ENCODE assay signal across 13 cellular contexts in genomic region chr15:64004582-64004981, GRCh38. TPM values are rescaled to one million over a fixed set of nuclear protein-coding genes. Genes with fewer than 3 reads are reported as not detected.
DNase-seq lines count a peak whose midpoint lies in the region; ATAC-seq, FAIRE-seq and TF ChIP-seq lines count a peak whose summit lies in the region.
"Had no signal": no experiment of that assay in that cellular context is flagged by ENCODE, and none has a peak within 500 bp of the region (broad histone marks: within the 10 kb centered on the region; RNA-seq: fewer than 3 reads in every experiment).

No MANE protein-coding gene starts in this region.

- H3K27ac ChIP-seq in A549 (peak overlapping the region; percentile 23 to 43; a peak in 3 of 6 replicates), duodenal mucosa (ENCODE audit: low read depth, low read length) (peak overlapping the region; percentile 53), left lung (no peak overlapping the region)
- H3K27ac ChIP-seq: cardiac muscle cell had no signal

- no peak for TF ChIP-seq EP300 in A549 (IDR thresholded peaks at IDR 0.05)

- peak overlapping the region; percentile 50 for H3K4me2 ChIP-seq in A549

- H3K9ac ChIP-seq in duodenal mucosa (ENCODE audit: low read depth in 1 of 2, low read length in 2 of 2): peak overlapping the region in 1 of 2 donors; percentile 17

- FAIRE-seq in A549 (lab: Jason Lieb, UNC): peak; percentile 70
- FAIRE-seq: frontal cortex had no signal

- H3K27me3 Mint-ChIP-seq in naive thymus-derived CD8-positive, alpha-beta T cell: peaks cover 3 to 22% (median 9%) of the 10 kb centered on the region in 5 donors

- POLR2A ChIA-PET in A549 (lab: Yijun Ruan, JAX): no interaction called here
- POLR2A ChIA-PET in naive thymus-derived CD8-positive, alpha-beta T cell (lab: Charles Lee): interaction anchor here (0.6 to 1.0 kb wide), 2 partner anchors 10 to 837 kb away, joined by 3 read pairs; partner anchors contain the start of gene PLEKHO2

- CTCF ChIA-PET in A549 (lab: Yijun Ruan, JAX): interaction anchor here (0.9 to 4.2 kb wide), 4 partner anchors 19 to 63 kb away, joined by 3 to 26 read pairs (median 6); partner anchors contain the start of gene DAPK2

- H3K4me1 Mint-ChIP-seq in naive thymus-derived CD8-positive, alpha-beta T cell: peaks cover 17 to 51% (median 25%) of the 10 kb centered on the region in 4 donors

- no peaks in the 10 kb centered on the region for H3K9me3 ChIP-seq in A549
- no peaks in the 10 kb centered on the region for H3K9me3 ChIP-seq in duodenal mucosa (ENCODE audit: control insufficient read depth in 1 of 2, low read length in 2 of 2)
- no peaks in the 10 kb centered on the region for H3K9me3 ChIP-seq in left lung

- H3K4me1 ChIP-seq in A549 (peaks cover 23% of the 10 kb centered on the region), duodenal mucosa (ENCODE audit: control insufficient read depth in 1 of 2, insufficient read depth in 2 of 2, low read length in 2 of 2) (peaks cover 56 to 67% of the 10 kb centered on the region in 2 donors), left lung (peaks cover 10 to 46% of the 10 kb centered on the region in 2 donors)

- intact Hi-C loops in left lung (cut with DNase I): no loop called here

- H3K9me3 Mint-ChIP-seq in naive thymus-derived CD8-positive, alpha-beta T cell: no peaks in the 10 kb centered on the region

- no peak for TF ChIP-seq POLR2A in A549 (IDR thresholded peaks at IDR 0.05; ENCODE audit: low read length)

- H3K27me3 ChIP-seq in duodenal mucosa (ENCODE audit: control insufficient read depth in 1 of 2, insufficient read depth in 2 of 2, low read length in 2 of 2): no peaks in the 10 kb centered on the region
- no peaks in the 10 kb centered on the region for H3K27me3 ChIP-seq in left lung
- H3K27me3 ChIP-seq: cardiac muscle cell had no signal

- ATAC-seq in A549 (peak; percentile 54 to 78; a peak in 5 of 6 replicates), left lung (peak; percentile 57), HG02981 (IDR thresholded peaks at IDR 0.05; ENCODE audit: unreplicated experiment) (no peak)
- no peak for ATAC-seq in naive thymus-derived CD8-positive, alpha-beta T cell

- no peak overlapping the region for H3K4me3 ChIP-seq in A549
- peak overlapping the region in 1 of 2 donors; percentile 32 for H3K4me3 ChIP-seq in duodenal mucosa (ENCODE audit: low read depth in 1 of 2, low read length in 2 of 2)
- no peak overlapping the region for H3K4me3 ChIP-seq in left lung
- H3K4me3 ChIP-seq: cardiac muscle cell had no signal

- no peak overlapping the region for H3K4me3 Mint-ChIP-seq in naive thymus-derived CD8-positive, alpha-beta T cell
- H3K4me3 Mint-ChIP-seq: mesothelial cell of epicardium had no signal

- peak overlapping the region in 2 of 10 donors; percentile 71 to 75 for H3K27ac Mint-ChIP-seq in naive thymus-derived CD8-positive, alpha-beta T cell
- H3K27ac Mint-ChIP-seq: mesothelial cell of epicardium had no signal

- 48% methylated on average over 5 of the region's 5 CpGs for WGBS in A549 (ENCODE audit: missing lambda C conversion rate)

- H3K36me3 Mint-ChIP-seq in naive thymus-derived CD8-positive, alpha-beta T cell: no peaks in the 10 kb centered on the region
- H3K36me3 Mint-ChIP-seq: mesothelial cell of epicardium had no signal

- H3K36me3 ChIP-seq in duodenal mucosa (ENCODE audit: control insufficient read depth in 1 of 2, insufficient read depth in 2 of 2, low read length in 2 of 2): no peaks in the 10 kb centered on the region
- no peaks in the 10 kb centered on the region for H3K36me3 ChIP-seq in left lung
- H3K36me3 ChIP-seq: cardiac muscle cell had no signal

- TF ChIP-seq RAD21 in A549 (conservative IDR thresholded peaks at IDR 0.05 in 1 of 2, IDR thresholded peaks at IDR 0.05 in 1 of 2): no peak

- DNase-seq in A549 (ENCODE audit: low read depth in 1 of 2, low spot score in 1 of 2): peak; percentile 52 to 81
- DNase-seq in HuH-7 (ENCODE audit: low spot score): peak; percentile 46
- no peak for DNase-seq in left lung
- no peak for DNase-seq in NCI-H1092 treated with DMSO at 0.1 percent for 48 hours (lab: John Stamatoyannopoulos, UW)
- DNase-seq in naive thymus-derived CD8-positive, alpha-beta T cell: no peak
- no peak for DNase-seq in activated CD8-positive, alpha-beta memory T cell treated with anti-CD3 and anti-CD28 coated beads, Interleukin-2, amount 50 U/mL, for 48 hours
- DNase-seq: activated T-cell treated with anti-CD3 and anti-CD28 coated beads, Interleukin-2, amount 50 U/mL, for 1 hour; NCI-H1105 had no signal

- TF ChIP-seq CTCF in A549 (IDR thresholded peaks at IDR 0.05): no peak
- no peak for TF ChIP-seq CTCF in left lung (IDR thresholded peaks at IDR 0.05)

TF ChIP-seq in A549, 52 proteins besides CTCF, POLR2A, EP300 and RAD21:
- TF ChIP-seq USF2 (IDR thresholded peaks at IDR 0.05): 0 out of 2 replicates have a peak, but pooled peaks have one; percentile 31
- TF ChIP-seq NFE2L2 (conservative IDR thresholded peaks at IDR 0.05; ENCODE audit: low read length): no peak
- no peak for TF ChIP-seq FOSL2 (IDR thresholded peaks at IDR 0.05)
- TF ChIP-seq FOSL2 (CRISPR knock-in tag; IDR thresholded peaks at IDR 0.05): peak; percentile 53; the same call in 1 of the 2 replicates
- TF ChIP-seq MYC (IDR thresholded peaks at IDR 0.05; ENCODE audit: borderline replicate concordance, low read length): 0 out of 2 replicates have a peak, but pooled peaks have one; percentile 27
- peak; percentile 59 for TF ChIP-seq MAX (IDR thresholded peaks at IDR 0.05)
- peak; percentile 89 for TF ChIP-seq BHLHE40 (IDR thresholded peaks at IDR 0.05; ENCODE audit: low read depth, low read length)

RNA-seq across cellular contexts. Expression of gene DAPK2, which starts 41.7 kb away (rescaled TPM):
- polyA plus RNA-seq in A549 (2011; rRNA removed): 4.2 and 4.8 TPM in 2 replicates
- 4.5 and 5.5 TPM in 2 replicates for polyA plus RNA-seq in A549 (2012; cell fraction: cytosol; rRNA removed)
- polyA plus RNA-seq in A549 (2012; cell fraction: nucleus; rRNA removed): 7.6 and 9.2 TPM in 2 replicates
- 3.1 to 4.3 TPM (median 3.4 TPM) in 3 replicates for polyA plus RNA-seq in A549 (2017; fragmentation: RNase III; extraction: RNeasy Plus Mini Kit Qiagen cat#74134 plus additional on column Dnase treatment)
- 3.4 and 4.8 TPM in 2 replicates for polyA minus RNA-seq in A549 (2011; rRNA and poly(A)+ RNA removed)
- 10 to 100 TPM; 23.8 to 59.3 TPM for total RNA-seq in left lung
- 1 to 10 TPM; 1.3 to 1.6 TPM for total RNA-seq in naive thymus-derived CD8-positive, alpha-beta T cell
- 1 to 10 TPM in 2 of 3 donors, under 1 TPM in 1; 0.41 to 4.0 (median 1.1) TPM for polyA plus RNA-seq in naive thymus-derived CD8-positive, alpha-beta T cell

Comparison
In these comparisons a context has a peak if more than half of its experiments do, and no peak if none do; other contexts are left out.
1. ATAC-seq: peak in A549 (2 of 2) and left lung (single experiment); none in HG02981 (single experiment) and naive thymus-derived CD8-positive, alpha-beta T cell (0 of 2).
2. DNase-seq: peak in A549 (2 of 2) and HuH-7 (single experiment); none in left lung (0 of 2), NCI-H1092 treated with DMSO at 0.1 percent for 48 hours (single experiment), naive thymus-derived CD8-positive, alpha-beta T cell (0 of 10) and activated CD8-positive, alpha-beta memory T cell treated with anti-CD3 and anti-CD28 coated beads, Interleukin-2, amount 50 U/mL, for 48 hours (single experiment).
3. H3K27ac ChIP-seq: peak in A549 (2 of 2) and duodenal mucosa (single experiment); none in left lung (0 of 2).
4. RNA of gene DAPK2, which starts 41.7 kb away (total RNA-seq): 23.8 to 59.3 TPM in left lung; 1.3 to 1.6 TPM in naive thymus-derived CD8-positive, alpha-beta T cell; every median in the first group is over 4 times any median in the second.